In genomic region chr6:133132092-133132491, GRCh38 we compare ENCODE assay signal across 16 cellular contexts.
A peak's percentile ranks its signal among the peaks of the same experiment; 100 is the strongest.
DNase-seq lines count a peak whose midpoint lies in the region; ATAC-seq and TF ChIP-seq lines count a peak whose summit lies in the region.
"Had no signal": no experiment of that assay in that cellular context is flagged by ENCODE, and none has a peak within 500 bp of the region (broad histone marks: within the 10 kb centered on the region; RNA-seq: fewer than 3 reads in every experiment).

No MANE protein-coding gene starts in this region.

- H3K27me3 ChIP-seq in A673 (replicated peaks; ENCODE audit: insufficient read depth, low read depth, low read length, poor library complexity) (no peaks in the 10 kb centered on the region), PC-9 (ENCODE audit: insufficient read depth, low read depth) (no peaks in the 10 kb centered on the region), vagina (no peaks in the 10 kb centered on the region)
- H3K27me3 ChIP-seq: uterus had no signal

- no peak overlapping the region for H3K4me3 Mint-ChIP-seq in activated T-helper 2 cell treated with anti-CD3 and anti-CD28 coated beads, Interferon-gamma antibody, Interleukin-2, Interleukin-4, amounts not matched to agents 10 μg/mL and 5 μg/mL and 100 μg/mL, durations not matched to agents 14 hours and 24 hours and 36 hours (ENCODE audit: low read depth)
- H3K4me3 Mint-ChIP-seq: activated CD4-positive, alpha-beta memory T cell treated with anti-CD3 and anti-CD28 coated beads for 36 hours; stimulated activated effector memory CD8-positive, alpha-beta T cell treated with anti-CD3 and anti-CD28 coated beads, Interleukin-12 subunit alpha, Interleukin-12 subunit beta, amount 100 ng/mL, for 72 hours had no signal

- H3K27ac Mint-ChIP-seq in activated T-helper 2 cell treated with anti-CD3 and anti-CD28 coated beads, Interferon-gamma antibody, Interleukin-2, Interleukin-4, amounts not matched to agents 10 μg/mL and 5 μg/mL and 100 μg/mL, durations not matched to agents 14 hours and 24 hours and 36 hours = no peak overlapping the region
- H3K27ac Mint-ChIP-seq: activated CD4-positive, alpha-beta memory T cell treated with anti-CD3 and anti-CD28 coated beads for 36 hours; stimulated activated effector memory CD8-positive, alpha-beta T cell treated with anti-CD3 and anti-CD28 coated beads, Interleukin-12 subunit alpha, Interleukin-12 subunit beta, amount 100 ng/mL, for 72 hours had no signal

- H3K4me3 ChIP-seq in A673 (ENCODE audit: low read depth, low read length, poor library complexity, severe bottlenecking) (no peak overlapping the region), PC-9 (no peak overlapping the region), vagina (no peak overlapping the region)
- H3K4me3 ChIP-seq: uterus had no signal

- BruUV-seq in A673 (replicated peaks; lab: Mats Ljungman, UMichigan) = no TSS peak
- no TSS peak for BruUV-seq in PC-9 (replicated peaks; lab: Mats Ljungman, UMichigan)

- no peaks in the 10 kb centered on the region for H3K79me2 ChIP-seq in PC-9 (ENCODE audit: low read depth)

- H4K20me1 ChIP-seq in PC-9 (ENCODE audit: insufficient read depth) = no peaks in the 10 kb centered on the region

- no peak for TF ChIP-seq CTCF in A673 (conservative IDR thresholded peaks at IDR 0.05; ENCODE audit: low read depth, low read length)
- no peak for TF ChIP-seq CTCF in PC-9 (conservative IDR thresholded peaks at IDR 0.05)
- TF ChIP-seq CTCF in vagina (IDR thresholded peaks at IDR 0.05) = no peak

- H3K4me1 Mint-ChIP-seq in activated T-helper 2 cell treated with anti-CD3 and anti-CD28 coated beads, Interferon-gamma antibody, Interleukin-2, Interleukin-4, amounts not matched to agents 10 μg/mL and 5 μg/mL and 100 μg/mL, durations not matched to agents 14 hours and 24 hours and 36 hours (ENCODE audit: low read depth) = no peaks in the 10 kb centered on the region
- H3K4me1 Mint-ChIP-seq: stimulated activated effector memory CD8-positive, alpha-beta T cell treated with anti-CD3 and anti-CD28 coated beads, Interleukin-12 subunit alpha, Interleukin-12 subunit beta, amount 100 ng/mL, for 72 hours had no signal

- no peaks in the 10 kb centered on the region for H3K9me2 ChIP-seq in PC-9 (ENCODE audit: insufficient read depth)

- no peaks in the 10 kb centered on the region for H3K36me3 Mint-ChIP-seq in activated T-helper 2 cell treated with anti-CD3 and anti-CD28 coated beads, Interferon-gamma antibody, Interleukin-2, Interleukin-4, amounts not matched to agents 10 μg/mL and 5 μg/mL and 100 μg/mL, durations not matched to agents 14 hours and 24 hours and 36 hours (ENCODE audit: low read depth)
- H3K36me3 Mint-ChIP-seq: activated CD4-positive, alpha-beta memory T cell treated with anti-CD3 and anti-CD28 coated beads for 36 hours; stimulated activated effector memory CD8-positive, alpha-beta T cell treated with anti-CD3 and anti-CD28 coated beads, Interleukin-12 subunit alpha, Interleukin-12 subunit beta, amount 100 ng/mL, for 72 hours had no signal

- H3K4me1 ChIP-seq in A673 (ENCODE audit: insufficient read depth, low read length, poor library complexity, severe bottlenecking) (peaks cover 18% of the 10 kb centered on the region), PC-9 (replicated peaks; ENCODE audit: insufficient read depth) (peaks cover 15% of the 10 kb centered on the region), vagina (no peaks in the 10 kb centered on the region)

- H3K27me3 Mint-ChIP-seq in activated T-helper 2 cell treated with anti-CD3 and anti-CD28 coated beads, Interferon-gamma antibody, Interleukin-2, Interleukin-4, amounts not matched to agents 10 μg/mL and 5 μg/mL and 100 μg/mL, durations not matched to agents 14 hours and 24 hours and 36 hours (ENCODE audit: low read depth) = no peaks in the 10 kb centered on the region
- H3K27me3 Mint-ChIP-seq: activated CD4-positive, alpha-beta memory T cell treated with anti-CD3 and anti-CD28 coated beads for 36 hours had no signal

- no peaks in the 10 kb centered on the region for H3K9me3 ChIP-seq in A673 (ENCODE audit: low read depth, low read length, poor library complexity, severe bottlenecking)
- no peaks in the 10 kb centered on the region for H3K9me3 ChIP-seq in PC-9 (ENCODE audit: insufficient read depth, low read depth)
- H3K9me3 ChIP-seq in vagina = no peaks in the 10 kb centered on the region
- H3K9me3 ChIP-seq: uterus had no signal

- CTCF ChIA-PET in A673 (lab: Charles Lee) = interaction anchor here (0.6 kb wide), 2 partner anchors 105 to 931 kb away, joined by 3 to 5 read pairs; no protein-coding TSS in a partner anchor
- CTCF ChIA-PET in PC-9 (lab: Charles Lee) = interaction anchor here (0.6 kb wide), 2 partner anchors 55 to 171 kb away, joined by 5 to 10 read pairs; no protein-coding TSS in a partner anchor

- no peak for TF ChIP-seq POLR2A in vagina (IDR thresholded peaks at IDR 0.05)

- H3K36me3 ChIP-seq in A673 (ENCODE audit: insufficient read depth, low read length, poor library complexity, severe bottlenecking) = no peaks in the 10 kb centered on the region
- no peaks in the 10 kb centered on the region for H3K36me3 ChIP-seq in PC-9 (ENCODE audit: low read depth)
- no peaks in the 10 kb centered on the region for H3K36me3 ChIP-seq in vagina
- H3K36me3 ChIP-seq: uterus had no signal

- intact Hi-C loops in A673 (cut with micrococcal nuclease; ENCODE audit: unreplicated experiment) = no loop called here
- intact Hi-C loops in PC-9 (cut with micrococcal nuclease; ENCODE audit: unreplicated experiment) = loop anchor here (5.0 kb wide), 1 partner anchor 110 kb away; the partner anchor contains the start of gene EYA4
- intact Hi-C loops in activated T-helper 2 cell treated with anti-CD3 and anti-CD28 coated beads, Interferon-gamma antibody, Interleukin-2, Interleukin-4, amounts not matched to agents 10 μg/mL and 5 μg/mL and 100 μg/mL, durations not matched to agents 14 hours and 24 hours and 36 hours (cut with micrococcal nuclease) = no loop called here
- intact Hi-C loops in vagina (cut with DNase I) = no loop called here

- ATAC-seq in GM21786 (IDR thresholded peaks at IDR 0.05; ENCODE audit: unreplicated experiment) = no peak
- ATAC-seq: stimulated activated effector memory CD8-positive, alpha-beta T cell treated with anti-CD3 and anti-CD28 coated beads, Interleukin-12 subunit alpha, Interleukin-12 subunit beta, amount 100 ng/mL, for 72 hours had no signal

- H3K4me2 ChIP-seq in PC-9 = no peak overlapping the region

- H2AFZ ChIP-seq in PC-9 = 0 out of 2 replicates have a peak overlapping the region, but pooled peaks have one; percentile 41

- H3K27ac ChIP-seq in A673 (ENCODE audit: low read depth, low read length, poor library complexity, severe bottlenecking) (no peak overlapping the region), PC-9 (no peak overlapping the region), vagina (no peak overlapping the region)
- H3K27ac ChIP-seq: epithelial cell of prostate had no signal

- POLR2A ChIA-PET in A673 (lab: Charles Lee; ENCODE audit: low non-redundant PET) = no interaction called here
- POLR2A ChIA-PET in PC-9 (lab: Charles Lee; ENCODE audit: unreplicated experiment) = interaction anchor here (0.6 kb wide), 1 partner anchor 759 kb away, joined by 5 read pairs; no protein-coding TSS in a partner anchor

- H3F3A ChIP-seq in PC-9 (ENCODE audit: insufficient read depth, low read depth) = 0 out of 2 replicates have a peak, but pooled peaks cover 3% of the 10 kb centered on the region

- H3K9me3 Mint-ChIP-seq in activated T-helper 2 cell treated with anti-CD3 and anti-CD28 coated beads, Interferon-gamma antibody, Interleukin-2, Interleukin-4, amounts not matched to agents 10 μg/mL and 5 μg/mL and 100 μg/mL, durations not matched to agents 14 hours and 24 hours and 36 hours = no peaks in the 10 kb centered on the region
- H3K9me3 Mint-ChIP-seq: activated CD4-positive, alpha-beta memory T cell treated with anti-CD3 and anti-CD28 coated beads for 36 hours had no signal

- DNase-seq in A673 (ENCODE audit: low spot score) (peak; percentile 60), M059J (ENCODE audit: low read depth) (peak; percentile 40), PC-9 (peak in 1 of 2 experiments; percentile 22), myocyte (ENCODE audit: low read depth) (peak; percentile 39), HK-2 (ENCODE audit: unreplicated experiment) (no peak), vagina (ENCODE audit: extremely low spot score in 2 of 2) (no peak)
- no peak for DNase-seq in activated T-helper 2 cell treated with anti-CD3 and anti-CD28 coated beads, Interferon-gamma antibody, Interleukin-2, Interleukin-4, amounts not matched to agents 10 μg/mL and 5 μg/mL and 100 μg/mL, durations not matched to agents 14 hours and 24 hours and 36 hours (ENCODE audit: low spot score)
- DNase-seq: activated CD4-positive, alpha-beta memory T cell treated with anti-CD3 and anti-CD28 coated beads for 36 hours; central memory CD4-positive, alpha-beta T cell; DMS79 treated with DMSO at 0.1 percent for 48 hours; Kasumi-1; mammary epithelial cell; uterus had no signal

Comparison
In these comparisons a context has a peak if more than half of its experiments do, and no peak if none do; other contexts are left out.
1. DNase-seq: peak in A673 (single experiment), M059J (single experiment) and myocyte (single experiment); none in HK-2 (single experiment), activated T-helper 2 cell treated with anti-CD3 and anti-CD28 coated beads, Interferon-gamma antibody, Interleukin-2, Interleukin-4, amounts not matched to agents 10 μg/mL and 5 μg/mL and 100 μg/mL, durations not matched to agents 14 hours and 24 hours and 36 hours (single experiment) and vagina (0 of 2).